In genomic region chr3:192864943-192865342, GRCh38 we compare ENCODE assay signal across 1 cellular context.
TF ChIP-seq lines count a peak whose summit lies in the region.

No MANE protein-coding gene starts in this region.

TF ChIP-seq in GM12878, 131 proteins besides CTCF, POLR2A, EP300 and RAD21 (continued from another document and continues in another):
- TF ChIP-seq, protein P1, sequence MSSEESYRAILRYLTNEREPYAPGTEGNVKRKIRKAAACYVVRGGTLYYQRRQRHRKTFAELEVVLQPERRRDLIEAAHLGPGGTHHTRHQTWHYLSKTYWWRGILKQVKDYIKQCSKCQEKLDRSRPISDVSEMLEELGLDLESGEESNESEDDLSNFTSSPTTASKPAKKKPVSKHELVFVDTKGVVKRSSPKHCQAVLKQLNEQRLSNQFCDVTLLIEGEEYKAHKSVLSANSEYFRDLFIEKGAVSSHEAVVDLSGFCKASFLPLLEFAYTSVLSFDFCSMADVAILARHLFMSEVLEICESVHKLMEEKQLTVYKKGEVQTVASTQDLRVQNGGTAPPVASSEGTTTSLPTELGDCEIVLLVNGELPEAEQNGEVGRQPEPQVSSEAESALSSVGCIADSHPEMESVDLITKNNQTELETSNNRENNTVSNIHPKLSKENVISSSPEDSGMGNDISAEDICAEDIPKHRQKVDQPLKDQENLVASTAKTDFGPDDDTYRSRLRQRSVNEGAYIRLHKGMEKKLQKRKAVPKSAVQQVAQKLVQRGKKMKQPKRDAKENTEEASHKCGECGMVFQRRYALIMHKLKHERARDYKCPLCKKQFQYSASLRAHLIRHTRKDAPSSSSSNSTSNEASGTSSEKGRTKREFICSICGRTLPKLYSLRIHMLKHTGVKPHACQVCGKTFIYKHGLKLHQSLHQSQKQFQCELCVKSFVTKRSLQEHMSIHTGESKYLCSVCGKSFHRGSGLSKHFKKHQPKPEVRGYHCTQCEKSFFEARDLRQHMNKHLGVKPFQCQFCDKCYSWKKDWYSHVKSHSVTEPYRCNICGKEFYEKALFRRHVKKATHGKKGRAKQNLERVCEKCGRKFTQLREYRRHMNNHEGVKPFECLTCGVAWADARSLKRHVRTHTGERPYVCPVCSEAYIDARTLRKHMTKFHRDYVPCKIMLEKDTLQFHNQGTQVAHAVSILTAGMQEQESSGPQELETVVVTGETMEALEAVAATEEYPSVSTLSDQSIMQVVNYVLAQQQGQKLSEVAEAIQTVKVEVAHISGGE (CRISPR knock-in tag; IDR thresholded peaks at IDR 0.05), result no peak
- TF ChIP-seq GABPA (IDR thresholded peaks at IDR 0.05; ENCODE audit: low read depth), result no peak
- no peak for TF ChIP-seq MEF2B (IDR thresholded peaks at IDR 0.05; ENCODE audit: partially characterized antibody, poor library complexity, severe bottlenecking)
- TF ChIP-seq NFYA (IDR thresholded peaks at IDR 0.05; ENCODE audit: borderline replicate concordance, low read depth, low read length), result no peak
- peak; percentile 24; the same call in 1 of the 2 replicates for TF ChIP-seq IRF4 (IDR thresholded peaks at IDR 0.05; ENCODE audit: low read depth, low read length)
- TF ChIP-seq ZBTB33 (IDR thresholded peaks at IDR 0.05), result no peak
- TF ChIP-seq, protein P2, sequence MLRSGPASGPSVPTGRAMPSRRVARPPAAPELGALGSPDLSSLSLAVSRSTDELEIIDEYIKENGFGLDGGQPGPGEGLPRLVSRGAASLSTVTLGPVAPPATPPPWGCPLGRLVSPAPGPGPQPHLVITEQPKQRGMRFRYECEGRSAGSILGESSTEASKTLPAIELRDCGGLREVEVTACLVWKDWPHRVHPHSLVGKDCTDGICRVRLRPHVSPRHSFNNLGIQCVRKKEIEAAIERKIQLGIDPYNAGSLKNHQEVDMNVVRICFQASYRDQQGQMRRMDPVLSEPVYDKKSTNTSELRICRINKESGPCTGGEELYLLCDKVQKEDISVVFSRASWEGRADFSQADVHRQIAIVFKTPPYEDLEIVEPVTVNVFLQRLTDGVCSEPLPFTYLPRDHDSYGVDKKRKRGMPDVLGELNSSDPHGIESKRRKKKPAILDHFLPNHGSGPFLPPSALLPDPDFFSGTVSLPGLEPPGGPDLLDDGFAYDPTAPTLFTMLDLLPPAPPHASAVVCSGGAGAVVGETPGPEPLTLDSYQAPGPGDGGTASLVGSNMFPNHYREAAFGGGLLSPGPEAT (IDR thresholded peaks at IDR 0.05; ENCODE audit: low read depth), result no peak
- no peak for TF ChIP-seq ZNF622 (IDR thresholded peaks at IDR 0.05)
- TF ChIP-seq SMAD5 (IDR thresholded peaks at IDR 0.05; ENCODE audit: low read depth), result no peak
- TF ChIP-seq, protein P3, sequence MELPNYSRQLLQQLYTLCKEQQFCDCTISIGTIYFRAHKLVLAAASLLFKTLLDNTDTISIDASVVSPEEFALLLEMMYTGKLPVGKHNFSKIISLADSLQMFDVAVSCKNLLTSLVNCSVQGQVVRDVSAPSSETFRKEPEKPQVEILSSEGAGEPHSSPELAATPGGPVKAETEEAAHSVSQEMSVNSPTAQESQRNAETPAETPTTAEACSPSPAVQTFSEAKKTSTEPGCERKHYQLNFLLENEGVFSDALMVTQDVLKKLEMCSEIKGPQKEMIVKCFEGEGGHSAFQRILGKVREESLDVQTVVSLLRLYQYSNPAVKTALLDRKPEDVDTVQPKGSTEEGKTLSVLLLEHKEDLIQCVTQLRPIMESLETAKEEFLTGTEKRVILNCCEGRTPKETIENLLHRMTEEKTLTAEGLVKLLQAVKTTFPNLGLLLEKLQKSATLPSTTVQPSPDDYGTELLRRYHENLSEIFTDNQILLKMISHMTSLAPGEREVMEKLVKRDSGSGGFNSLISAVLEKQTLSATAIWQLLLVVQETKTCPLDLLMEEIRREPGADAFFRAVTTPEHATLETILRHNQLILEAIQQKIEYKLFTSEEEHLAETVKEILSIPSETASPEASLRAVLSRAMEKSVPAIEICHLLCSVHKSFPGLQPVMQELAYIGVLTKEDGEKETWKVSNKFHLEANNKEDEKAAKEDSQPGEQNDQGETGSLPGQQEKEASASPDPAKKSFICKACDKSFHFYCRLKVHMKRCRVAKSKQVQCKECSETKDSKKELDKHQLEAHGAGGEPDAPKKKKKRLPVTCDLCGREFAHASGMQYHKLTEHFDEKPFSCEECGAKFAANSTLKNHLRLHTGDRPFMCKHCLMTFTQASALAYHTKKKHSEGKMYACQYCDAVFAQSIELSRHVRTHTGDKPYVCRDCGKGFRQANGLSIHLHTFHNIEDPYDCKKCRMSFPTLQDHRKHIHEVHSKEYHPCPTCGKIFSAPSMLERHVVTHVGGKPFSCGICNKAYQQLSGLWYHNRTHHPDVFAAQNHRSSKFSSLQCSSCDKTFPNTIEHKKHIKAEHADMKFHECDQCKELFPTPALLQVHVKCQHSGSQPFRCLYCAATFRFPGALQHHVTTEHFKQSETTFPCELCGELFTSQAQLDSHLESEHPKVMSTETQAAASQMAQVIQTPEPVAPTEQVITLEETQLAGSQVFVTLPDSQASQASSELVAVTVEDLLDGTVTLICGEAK (IDR thresholded peaks at IDR 0.05; ENCODE audit: borderline replicate concordance), result no peak
- TF ChIP-seq, protein P4, sequence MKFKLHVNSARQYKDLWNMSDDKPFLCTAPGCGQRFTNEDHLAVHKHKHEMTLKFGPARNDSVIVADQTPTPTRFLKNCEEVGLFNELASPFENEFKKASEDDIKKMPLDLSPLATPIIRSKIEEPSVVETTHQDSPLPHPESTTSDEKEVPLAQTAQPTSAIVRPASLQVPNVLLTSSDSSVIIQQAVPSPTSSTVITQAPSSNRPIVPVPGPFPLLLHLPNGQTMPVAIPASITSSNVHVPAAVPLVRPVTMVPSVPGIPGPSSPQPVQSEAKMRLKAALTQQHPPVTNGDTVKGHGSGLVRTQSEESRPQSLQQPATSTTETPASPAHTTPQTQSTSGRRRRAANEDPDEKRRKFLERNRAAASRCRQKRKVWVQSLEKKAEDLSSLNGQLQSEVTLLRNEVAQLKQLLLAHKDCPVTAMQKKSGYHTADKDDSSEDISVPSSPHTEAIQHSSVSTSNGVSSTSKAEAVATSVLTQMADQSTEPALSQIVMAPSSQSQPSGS (IDR thresholded peaks at IDR 0.05; ENCODE audit: low read length), result peak; percentile 23; the same call in 1 of the 2 replicates
- TF ChIP-seq ZSCAN29 (IDR thresholded peaks at IDR 0.05), result no peak
- TF ChIP-seq FOXM1 (IDR thresholded peaks at IDR 0.05; ENCODE audit: low read depth, low read length), result no peak
- TF ChIP-seq IRF3 (IDR thresholded peaks at IDR 0.05), result no peak
- TF ChIP-seq SMC3 (IDR thresholded peaks at IDR 0.05; ENCODE audit: borderline replicate concordance, low read length), result no peak; the same call in 1 of the 2 replicates
- no peak for TF ChIP-seq ZNF207 (IDR thresholded peaks at IDR 0.05; ENCODE audit: borderline replicate concordance)
- TF ChIP-seq ZBED1 (IDR thresholded peaks at IDR 0.05; ENCODE audit: borderline replicate concordance), result no peak
- no peak for TF ChIP-seq PML (IDR thresholded peaks at IDR 0.05; ENCODE audit: low read length)
- TF ChIP-seq LARP7 (IDR thresholded peaks at IDR 0.05), result no peak
- TF ChIP-seq ATF7 (IDR thresholded peaks at IDR 0.05; ENCODE audit: low read depth), result no peak
- no peak for TF ChIP-seq CBFB (IDR thresholded peaks at IDR 0.05; ENCODE audit: low read depth)
- 0 out of 2 replicates have a peak, but pooled peaks have one; percentile 20 for TF ChIP-seq CREB1 (IDR thresholded peaks at IDR 0.05; ENCODE audit: low read depth)
- TF ChIP-seq KAT2A (conservative IDR thresholded peaks at IDR 0.05; ENCODE audit: control insufficient read depth, low read depth, low read length), result no peak
- no peak for TF ChIP-seq STAT3 (IDR thresholded peaks at IDR 0.05; ENCODE audit: low read depth, low read length)
- no peak for TF ChIP-seq WRNIP1 (IDR thresholded peaks at IDR 0.05; ENCODE audit: borderline replicate concordance, low read depth, low read length)
- no peak for TF ChIP-seq SMAD1 (IDR thresholded peaks at IDR 0.05; ENCODE audit: low read depth, partially characterized antibody)
- no peak for TF ChIP-seq ASH2L (IDR thresholded peaks at IDR 0.05; ENCODE audit: borderline replicate concordance, low read depth)
- peak; percentile 95 for TF ChIP-seq TCF3 (IDR thresholded peaks at IDR 0.05; ENCODE audit: borderline replicate concordance, insufficient read depth, low read depth, low read length)
- no peak for TF ChIP-seq JUND (IDR thresholded peaks at IDR 0.05; ENCODE audit: low read depth, low read length)
- TF ChIP-seq GATAD2B (conservative IDR thresholded peaks at IDR 0.05; ENCODE audit: low read depth), result no peak
- TF ChIP-seq, protein P5, sequence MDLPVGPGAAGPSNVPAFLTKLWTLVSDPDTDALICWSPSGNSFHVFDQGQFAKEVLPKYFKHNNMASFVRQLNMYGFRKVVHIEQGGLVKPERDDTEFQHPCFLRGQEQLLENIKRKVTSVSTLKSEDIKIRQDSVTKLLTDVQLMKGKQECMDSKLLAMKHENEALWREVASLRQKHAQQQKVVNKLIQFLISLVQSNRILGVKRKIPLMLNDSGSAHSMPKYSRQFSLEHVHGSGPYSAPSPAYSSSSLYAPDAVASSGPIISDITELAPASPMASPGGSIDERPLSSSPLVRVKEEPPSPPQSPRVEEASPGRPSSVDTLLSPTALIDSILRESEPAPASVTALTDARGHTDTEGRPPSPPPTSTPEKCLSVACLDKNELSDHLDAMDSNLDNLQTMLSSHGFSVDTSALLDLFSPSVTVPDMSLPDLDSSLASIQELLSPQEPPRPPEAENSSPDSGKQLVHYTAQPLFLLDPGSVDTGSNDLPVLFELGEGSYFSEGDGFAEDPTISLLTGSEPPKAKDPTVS (IDR thresholded peaks at IDR 0.05; ENCODE audit: low read depth, low read length), result no peak
- TF ChIP-seq RB1 (IDR thresholded peaks at IDR 0.05; ENCODE audit: borderline replicate concordance), result no peak
- TF ChIP-seq FOXK2 (IDR thresholded peaks at IDR 0.05), result no peak
- TF ChIP-seq TBL1XR1 (IDR thresholded peaks at IDR 0.05; ENCODE audit: low read depth, low read length), result 0 out of 2 replicates have a peak, but pooled peaks have one; percentile 14
- TF ChIP-seq POLR2AphosphoS5 (IDR thresholded peaks at IDR 0.05; ENCODE audit: low read length), result no peak
- TF ChIP-seq BCL11A (IDR thresholded peaks at IDR 0.05; ENCODE audit: low read depth, low read length), result 0 out of 2 replicates have a peak, but pooled peaks have one; percentile 7
- no peak for TF ChIP-seq CBX5 (IDR thresholded peaks at IDR 0.05; ENCODE audit: low read depth)
- 0 out of 2 replicates have a peak, but pooled peaks have one; percentile 29 for TF ChIP-seq CREM (IDR thresholded peaks at IDR 0.05; ENCODE audit: low read depth)
- TF ChIP-seq NFIC (IDR thresholded peaks at IDR 0.05; ENCODE audit: low read depth, low read length), result no peak
- TF ChIP-seq SPI1 (IDR thresholded peaks at IDR 0.05; ENCODE audit: borderline replicate concordance, insufficient read depth, low read depth, low read length), result no peak
- no peak for TF ChIP-seq NR2C2 (IDR thresholded peaks at IDR 0.05; ENCODE audit: borderline replicate concordance, control insufficient read depth, insufficient read length, low read depth)
- TF ChIP-seq, protein P6, sequence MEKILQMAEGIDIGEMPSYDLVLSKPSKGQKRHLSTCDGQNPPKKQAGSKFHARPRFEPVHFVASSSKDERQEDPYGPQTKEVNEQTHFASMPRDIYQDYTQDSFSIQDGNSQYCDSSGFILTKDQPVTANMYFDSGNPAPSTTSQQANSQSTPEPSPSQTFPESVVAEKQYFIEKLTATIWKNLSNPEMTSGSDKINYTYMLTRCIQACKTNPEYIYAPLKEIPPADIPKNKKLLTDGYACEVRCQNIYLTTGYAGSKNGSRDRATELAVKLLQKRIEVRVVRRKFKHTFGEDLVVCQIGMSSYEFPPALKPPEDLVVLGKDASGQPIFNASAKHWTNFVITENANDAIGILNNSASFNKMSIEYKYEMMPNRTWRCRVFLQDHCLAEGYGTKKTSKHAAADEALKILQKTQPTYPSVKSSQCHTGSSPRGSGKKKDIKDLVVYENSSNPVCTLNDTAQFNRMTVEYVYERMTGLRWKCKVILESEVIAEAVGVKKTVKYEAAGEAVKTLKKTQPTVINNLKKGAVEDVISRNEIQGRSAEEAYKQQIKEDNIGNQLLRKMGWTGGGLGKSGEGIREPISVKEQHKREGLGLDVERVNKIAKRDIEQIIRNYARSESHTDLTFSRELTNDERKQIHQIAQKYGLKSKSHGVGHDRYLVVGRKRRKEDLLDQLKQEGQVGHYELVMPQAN (conservative IDR thresholded peaks at IDR 0.05), result no peak
- peak; percentile 71; the same call in 1 of the 2 replicates for TF ChIP-seq PKNOX1 (IDR thresholded peaks at IDR 0.05)
- TF ChIP-seq POLR2AphosphoS2 (IDR thresholded peaks at IDR 0.05; ENCODE audit: low read depth, low read length), result no peak
- no peak for TF ChIP-seq ETV6 (conservative IDR thresholded peaks at IDR 0.05 in 1 of 2, IDR thresholded peaks at IDR 0.05 in 1 of 2; ENCODE audit: borderline replicate concordance in 1 of 2, low read depth in 1 of 2)
- TF ChIP-seq NBN (IDR thresholded peaks at IDR 0.05), result no peak
- TF ChIP-seq IKZF2 (IDR thresholded peaks at IDR 0.05), result no peak; a peak in 1 of 4 replicates
- no peak for TF ChIP-seq CBX3 (IDR thresholded peaks at IDR 0.05; ENCODE audit: borderline replicate concordance, low read depth)
- no peak for TF ChIP-seq RAD51 (IDR thresholded peaks at IDR 0.05)
- peak; percentile 92 for TF ChIP-seq TCF12 (IDR thresholded peaks at IDR 0.05; ENCODE audit: low read depth, low read length)
